ENCODE assay signal across 15 cellular contexts in genomic region chr5:56450766-56451165, GRCh38.
"Had no signal": no experiment of that assay in that cellular context is flagged by ENCODE, and none has a peak within 500 bp of the region (broad histone marks: within the 10 kb centered on the region; RNA-seq: fewer than 3 reads in every experiment).

No MANE protein-coding gene starts in this region.

- DNase-seq: activated CD4-positive, alpha-beta T cell treated with anti-CD3 and anti-CD28 coated beads, Interleukin-2, amount 10 ng/mL, durations not matched to agents 24 days and 14 days; activated CD4-positive, CD25-positive, alpha-beta regulatory T cell; dermis blood vessel endothelial cell; effector memory CD8-positive, alpha-beta T cell; islet precursor cell; left lung; mesendoderm; right lobe of liver; spleen; stomach; SW 1271 had no signal

- H3K27ac Mint-ChIP-seq: activated CD4-positive, alpha-beta T cell treated with anti-CD3 and anti-CD28 coated beads, Interleukin-2, amount 10 ng/mL, durations not matched to agents 24 days and 14 days; effector memory CD8-positive, alpha-beta T cell; natural killer cell treated with Interleukin-12 subunit alpha and Interleukin-12 subunit beta and Interleukin-15 and Interleukin-18, amount 100 ng/mL, for 72 hours; progenitor cell of endocrine pancreas had no signal

- H3K4me3 ChIP-seq: left lung, right lobe of liver, spleen, stomach, thoracic aorta had no signal

- H3K4me3 Mint-ChIP-seq: activated CD4-positive, alpha-beta T cell treated with anti-CD3 and anti-CD28 coated beads, Interleukin-2, amount 10 ng/mL, durations not matched to agents 24 days and 14 days; effector memory CD8-positive, alpha-beta T cell; natural killer cell treated with Interleukin-12 subunit alpha and Interleukin-12 subunit beta and Interleukin-15 and Interleukin-18, amount 100 ng/mL, for 72 hours had no signal

- H3K9me3 Mint-ChIP-seq: effector memory CD8-positive, alpha-beta T cell; natural killer cell treated with Interleukin-12 subunit alpha and Interleukin-12 subunit beta and Interleukin-15 and Interleukin-18, amount 100 ng/mL, for 72 hours had no signal

- H3K4me1 Mint-ChIP-seq: activated CD4-positive, alpha-beta T cell treated with anti-CD3 and anti-CD28 coated beads, Interleukin-2, amount 10 ng/mL, durations not matched to agents 24 days and 14 days had no signal

- H3K36me3 ChIP-seq: left lung, right lobe of liver, spleen, stomach, thoracic aorta had no signal

- H3K4me1 ChIP-seq: left lung, right lobe of liver, spleen, stomach had no signal

- H3K27ac ChIP-seq: epithelial cell of prostate, left lung, right lobe of liver, spleen, stomach, thoracic aorta had no signal

- H3K9me3 ChIP-seq: left lung, right lobe of liver, spleen, stomach, thoracic aorta had no signal

- H3K27me3 ChIP-seq: left lung, right lobe of liver, spleen, stomach had no signal

- ATAC-seq: effector memory CD8-positive, alpha-beta T cell; left lung; natural killer cell treated with Interleukin-12 subunit alpha and Interleukin-12 subunit beta and Interleukin-15 and Interleukin-18, amount 100 ng/mL, for 72 hours had no signal

- H3K36me3 Mint-ChIP-seq: natural killer cell treated with Interleukin-12 subunit alpha and Interleukin-12 subunit beta and Interleukin-15 and Interleukin-18, amount 100 ng/mL, for 72 hours had no signal
